ENCODE assay signal across 1 cellular context in genomic region chr11:108926522-108927380, GRCh38.
TF ChIP-seq lines count a peak whose summit lies in the region.

No MANE protein-coding gene starts in this region.

TF ChIP-seq in IMR-90, 13 proteins besides CTCF, POLR2A, EP300 and RAD21:
- TF ChIP-seq ELK1 (IDR thresholded peaks at IDR 0.05; ENCODE audit: borderline replicate concordance, low read depth, low read length), result no peak
- TF ChIP-seq BHLHE40 (IDR thresholded peaks at IDR 0.05; ENCODE audit: low read depth, low read length), result no peak
- TF ChIP-seq CEBPB (IDR thresholded peaks at IDR 0.05; ENCODE audit: low read depth, low read length), result no peak
- no peak for TF ChIP-seq FOS (IDR thresholded peaks at IDR 0.05; ENCODE audit: low read depth, low read length)
- no peak for TF ChIP-seq MXI1 (IDR thresholded peaks at IDR 0.05; ENCODE audit: borderline replicate concordance, low read depth, low read length)
- no peak for TF ChIP-seq MAFK (IDR thresholded peaks at IDR 0.05; ENCODE audit: low read depth, low read length)
- no peak for TF ChIP-seq RFX5 (IDR thresholded peaks at IDR 0.05; ENCODE audit: low read depth, low read length)
- TF ChIP-seq NFE2L2 (IDR thresholded peaks at IDR 0.05; ENCODE audit: low read depth, low read length), result no peak
